In the genomic region with DNA sequence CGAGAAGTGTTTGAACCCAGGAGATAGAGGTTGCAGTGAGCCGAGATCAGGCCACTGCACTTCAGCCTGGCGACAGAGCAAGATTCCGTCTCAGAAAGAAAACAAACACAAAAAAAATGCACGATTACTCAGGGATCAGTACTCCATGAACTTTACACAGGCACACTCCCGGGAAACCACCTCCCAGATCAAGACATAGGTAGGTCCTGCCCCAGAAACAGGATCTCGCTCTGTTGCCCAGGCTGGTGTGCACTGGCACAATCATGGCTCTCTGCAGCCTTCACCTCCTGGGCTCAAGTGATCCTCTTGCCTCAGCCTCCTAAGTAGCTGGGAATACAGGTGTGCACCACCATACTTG, we compare ENCODE assay signal across 15 cellular contexts. TPM values are rescaled to one million over a fixed set of nuclear protein-coding genes. Genes with fewer than 3 reads are reported as not detected.
A peak's percentile ranks its signal among the peaks of the same experiment; 100 is the strongest.
DNase-seq lines count a peak whose midpoint lies in the region; ATAC-seq and TF ChIP-seq lines count a peak whose summit lies in the region.
"Had no signal": no experiment of that assay in that cellular context is flagged by ENCODE, and none has a peak within 500 bp of the region (broad histone marks: within the 10 kb centered on the region; RNA-seq: fewer than 3 reads in every experiment).

No MANE protein-coding gene starts in this region.

- no peaks in the 10 kb centered on the region for H3K27me3 Mint-ChIP-seq in activated naive CD8-positive, alpha-beta T cell
- no peaks in the 10 kb centered on the region for H3K27me3 Mint-ChIP-seq in activated naive CD8-positive, alpha-beta T cell treated with anti-CD3 and anti-CD28 coated beads, Interleukin-2, amount 50 U/mL, for 24 hours
- H3K27me3 Mint-ChIP-seq: CD4-positive, alpha-beta T cell had no signal

- TF ChIP-seq CTCF in hepatocyte (IDR thresholded peaks at IDR 0.05; ENCODE audit: poor library complexity), result no peak
- no peak for TF ChIP-seq CTCF in transverse colon (IDR thresholded peaks at IDR 0.05)

- H2AFZ ChIP-seq in hepatocyte, result no peak overlapping the region

- H3K4me1 Mint-ChIP-seq in activated naive CD8-positive, alpha-beta T cell (ENCODE audit: low read depth), result peaks cover 28% of the 10 kb centered on the region
- peaks cover 34% of the 10 kb centered on the region for H3K4me1 Mint-ChIP-seq in activated naive CD8-positive, alpha-beta T cell treated with anti-CD3 and anti-CD28 coated beads, Interleukin-2, amount 50 U/mL, for 24 hours

- no peaks in the 10 kb centered on the region for H3K9me3 ChIP-seq in hepatocyte (ENCODE audit: low read depth)
- no peaks in the 10 kb centered on the region for H3K9me3 ChIP-seq in transverse colon

- H3K27ac ChIP-seq in hepatocyte (peak overlapping the region; percentile 12), transverse colon (peak overlapping the region; percentile 98 to 100 (median 99))

- H3K9me3 Mint-ChIP-seq in activated naive CD8-positive, alpha-beta T cell (ENCODE audit: low read depth), result no peaks in the 10 kb centered on the region
- H3K9me3 Mint-ChIP-seq in activated naive CD8-positive, alpha-beta T cell treated with anti-CD3 and anti-CD28 coated beads, Interleukin-2, amount 50 U/mL, for 24 hours, result no peaks in the 10 kb centered on the region
- H3K9me3 Mint-ChIP-seq: CD4-positive, alpha-beta T cell; H9 had no signal

- TF ChIP-seq EP300 in transverse colon (IDR thresholded peaks at IDR 0.05; ENCODE audit: low read depth), result no peak

- in situ Hi-C loops in transverse colon (cut with MboI; ENCODE audit: low pct_ligation_motif_present in 1 of 4, low pct_unique_long_range_greater_than_20kb in 1 of 4, low sequenced_read_pairs in 3 of 4), result no loop called here

- intact Hi-C loops in transverse colon (cut with DNase I; ENCODE audit: low total_unique reads), result no loop called here
- intact Hi-C loops in Right ventricle myocardium inferior (cut with DNase I), result no loop called here

- H3K36me3 ChIP-seq in hepatocyte (replicated peaks; ENCODE audit: insufficient read depth, low read depth), result no peaks in the 10 kb centered on the region
- H3K36me3 ChIP-seq in transverse colon, result peaks cover 0 to 32% (median 8%) of the 10 kb centered on the region in 4 donors

- no peak for ATAC-seq in activated naive CD8-positive, alpha-beta T cell treated with anti-CD3 and anti-CD28 coated beads, Interleukin-2, amount 50 U/mL, for 24 hours
- no peak for ATAC-seq in Right ventricle myocardium inferior

- 73% methylated on average over 7 of the region's 7 CpGs for WGBS in hepatocyte (ENCODE audit: low lambda C conversion rate, missing lambda C conversion rate)
- 53% methylated on average over 4 to 7 of the region's 7 CpGs for WGBS in transverse colon (ENCODE audit: low coverage in 1 of 2), 2 donors

- H3K27ac Mint-ChIP-seq in activated naive CD8-positive, alpha-beta T cell, result peak overlapping the region; percentile 3
- no peak overlapping the region for H3K27ac Mint-ChIP-seq in activated naive CD8-positive, alpha-beta T cell treated with anti-CD3 and anti-CD28 coated beads, Interleukin-2, amount 50 U/mL, for 24 hours
- H3K27ac Mint-ChIP-seq: CD4-positive, alpha-beta T cell; H9 had no signal

- no peaks in the 10 kb centered on the region for H3K27me3 ChIP-seq in hepatocyte
- no peaks in the 10 kb centered on the region for H3K27me3 ChIP-seq in transverse colon

- peaks cover 12% of the 10 kb centered on the region for H3K4me1 ChIP-seq in hepatocyte (ENCODE audit: insufficient read depth)
- peaks cover 28 to 88% (median 56%) of the 10 kb centered on the region in 4 donors for H3K4me1 ChIP-seq in transverse colon

- no peak for DNase-seq in activated naive CD8-positive, alpha-beta T cell treated with anti-CD3 and anti-CD28 coated beads, Interleukin-2, amount 50 U/mL, for 24 hours
- DNase-seq in hepatocyte (ENCODE audit: low spot score) (peak; percentile 46), transverse colon (peak; percentile 57), mucosa of gallbladder (ENCODE audit: low spot score) (no peak), Right ventricle myocardium inferior (ENCODE audit: missing footprints) (no peak)
- DNase-seq: CD4-positive, alpha-beta T cell; DMS79 treated with DMSO at 0.1 percent for 48 hours; H9; IMR-90; NCI-H1417; NCI-H1930; NCI-H2171; NCI-H774; SIG-M5 had no signal

- no peak overlapping the region for H3K4me3 Mint-ChIP-seq in activated naive CD8-positive, alpha-beta T cell
- H3K4me3 Mint-ChIP-seq in activated naive CD8-positive, alpha-beta T cell treated with anti-CD3 and anti-CD28 coated beads, Interleukin-2, amount 50 U/mL, for 24 hours, result no peak overlapping the region
- H3K4me3 Mint-ChIP-seq: CD4-positive, alpha-beta T cell; H9 had no signal

- peaks cover 16% of the 10 kb centered on the region for H4K20me1 ChIP-seq in hepatocyte (ENCODE audit: insufficient read depth, poor library complexity, severe bottlenecking)

- H3K79me2 ChIP-seq in hepatocyte, result peaks cover 31% of the 10 kb centered on the region

- no peak overlapping the region for H3K4me3 ChIP-seq in hepatocyte
- H3K4me3 ChIP-seq in transverse colon, result no peak overlapping the region

- no peaks in the 10 kb centered on the region for H3K9me2 ChIP-seq in hepatocyte (replicated peaks; ENCODE audit: insufficient read depth)

- TF ChIP-seq POLR2A in transverse colon (IDR thresholded peaks at IDR 0.05), result no peak

- H3K36me3 Mint-ChIP-seq in activated naive CD8-positive, alpha-beta T cell, result no peaks in the 10 kb centered on the region
- H3K36me3 Mint-ChIP-seq in activated naive CD8-positive, alpha-beta T cell treated with anti-CD3 and anti-CD28 coated beads, Interleukin-2, amount 50 U/mL, for 24 hours (ENCODE audit: low read depth), result peaks cover 34% of the 10 kb centered on the region

- no peak overlapping the region for H3K4me2 ChIP-seq in hepatocyte

RNA-seq across cellular contexts. Expression of a gene that starts 11.2 kb away (rescaled TPM):
- 57.3 and 68.9 TPM in 2 replicates for total RNA-seq in hepatocyte
- polyA plus RNA-seq in hepatocyte, result 86.0 and 92.6 TPM in 2 replicates
- 100 to 1,000 TPM; 167 to 465 (median 204) TPM for total RNA-seq in transverse colon
- 137 TPM for total RNA-seq in mucosa of gallbladder
- 49.0 TPM for total RNA-seq in Right ventricle myocardium inferior

RNA-seq across cellular contexts. Expression of a gene that starts 20.2 kb away (rescaled TPM):
- total RNA-seq in hepatocyte (0.40 and 1.9 TPM in 2 replicates), transverse colon (1 to 10 TPM in 2 of 4 donors, under 1 TPM in 1, not detected in 1; 1.00 to 4.3 (median 1.4) TPM), mucosa of gallbladder (2.2 TPM), Right ventricle myocardium inferior (0.65 TPM)
- 0.59 and 1.4 TPM in 2 replicates for polyA plus RNA-seq in hepatocyte

RNA-seq across cellular contexts. Expression of a gene that starts 21.6 kb away (rescaled TPM):
- 3.4 and 7.8 TPM in 2 replicates for total RNA-seq in hepatocyte
- 12.2 and 14.8 TPM in 2 replicates for polyA plus RNA-seq in hepatocyte
- 10 to 100 TPM in 1 of 4 donors, 1 to 10 TPM in 1, not detected in 2; 5.7 to 13.5 TPM for total RNA-seq in transverse colon
- total RNA-seq in mucosa of gallbladder, result 10.7 TPM
- 30.6 TPM for total RNA-seq in Right ventricle myocardium inferior

RNA-seq across cellular contexts. Expression of a gene that starts 50.7 kb away (rescaled TPM):
- total RNA-seq in hepatocyte (37.9 and 73.1 TPM in 2 replicates), transverse colon (10 to 100 TPM; 14.5 to 64.7 (median 25.6) TPM), mucosa of gallbladder (7.2 TPM), Right ventricle myocardium inferior (0.32 TPM)
- polyA plus RNA-seq in hepatocyte, result 114 and 168 TPM in 2 replicates

Comparison
In these comparisons a context has a peak if more than half of its experiments do, and no peak if none do; other contexts are left out.
1. DNase-seq: peak in hepatocyte (single experiment) and transverse colon (single experiment); none in activated naive CD8-positive, alpha-beta T cell treated with anti-CD3 and anti-CD28 coated beads, Interleukin-2, amount 50 U/mL, for 24 hours (single experiment), mucosa of gallbladder (single experiment) and Right ventricle myocardium inferior (single experiment).